Comparison of ENCODE assay signal across 19 cellular contexts in the genomic region with DNA sequence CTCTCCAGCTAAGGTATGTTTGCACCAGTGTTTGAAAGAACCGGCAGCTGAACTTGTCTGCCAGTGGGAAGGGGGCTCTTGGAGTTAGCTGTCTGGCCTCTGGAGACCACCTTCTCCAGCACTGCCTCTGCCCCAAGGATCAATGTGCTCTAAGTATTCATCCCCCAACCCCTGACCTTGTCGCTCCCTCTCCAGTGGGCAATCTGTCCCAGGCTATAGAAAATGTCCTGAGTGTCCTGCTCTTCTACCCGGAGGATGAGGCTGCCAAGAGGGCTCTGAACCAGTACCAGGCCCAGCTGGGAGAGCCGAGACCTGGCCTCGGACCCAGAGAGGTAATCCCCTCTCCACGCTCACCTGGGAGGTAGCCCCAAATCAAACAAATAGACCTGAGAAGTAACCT. TPM values are rescaled to one million over a fixed set of nuclear protein-coding genes. Genes with fewer than 3 reads are reported as not detected.
"Had no signal": no experiment of that assay in that cellular context is flagged by ENCODE, and none has a peak within 500 bp of the region (broad histone marks: within the 10 kb centered on the region; RNA-seq: fewer than 3 reads in every experiment).

No MANE protein-coding gene starts in this region.

- H3K4me3 Mint-ChIP-seq: activated CD8-positive, alpha-beta memory T cell treated with anti-CD3 and anti-CD28 coated beads, Interleukin-2, amount 10 ng/mL, durations not matched to agents 7 days and 5 days; activated T-cell treated with anti-CD3 and anti-CD28 coated beads, Interleukin-2, amount 50 U/mL, for 4 hours had no signal

- H3K9me3 ChIP-seq: gastrocnemius medialis, lower lobe of right lung, pancreas, stomach had no signal

- ATAC-seq: activated CD8-positive, alpha-beta memory T cell treated with anti-CD3 and anti-CD28 coated beads, Interleukin-2, amount 10 ng/mL, durations not matched to agents 7 days and 5 days; activated T-cell treated with anti-CD3 and anti-CD28 coated beads, Interleukin-2, amount 50 U/mL, for 4 hours; gastrocnemius medialis; left cardiac atrium; lower lobe of right lung; naive thymus-derived CD8-positive, alpha-beta T cell; pancreas had no signal

- H3K27ac ChIP-seq: epithelial cell of prostate, gastrocnemius medialis, lower lobe of right lung, pancreas had no signal

- H3K4me3 ChIP-seq: coronary artery, gastrocnemius medialis, lower lobe of right lung, pancreas, stomach had no signal

- H3K27ac Mint-ChIP-seq: activated CD8-positive, alpha-beta memory T cell treated with anti-CD3 and anti-CD28 coated beads, Interleukin-2, amount 10 ng/mL, durations not matched to agents 7 days and 5 days had no signal

- H3K36me3 ChIP-seq: gastrocnemius medialis, pancreas had no signal

- H3K36me3 Mint-ChIP-seq: activated CD8-positive, alpha-beta memory T cell treated with anti-CD3 and anti-CD28 coated beads, Interleukin-2, amount 10 ng/mL, durations not matched to agents 7 days and 5 days had no signal

- H3K9me3 Mint-ChIP-seq: activated T-cell treated with anti-CD3 and anti-CD28 coated beads, Interleukin-2, amount 50 U/mL, for 4 hours; naive thymus-derived CD8-positive, alpha-beta T cell had no signal

- DNase-seq: activated CD4-positive, alpha-beta T cell treated with anti-CD3 and anti-CD28 coated beads, Interleukin-2, amount 50 U/mL, for 4 hours; activated CD8-positive, alpha-beta memory T cell treated with anti-CD3 and anti-CD28 coated beads, Interleukin-2, amount 10 ng/mL, durations not matched to agents 7 days and 5 days; activated gamma-delta T cell; activated T-cell treated with anti-CD3 and anti-CD28 coated beads, Interleukin-2, amount 50 U/mL, for 4 hours; caudate nucleus; effector CD4-positive, alpha-beta T cell; gastrocnemius medialis; hypothalamus; left cardiac atrium; lower lobe of right lung; midbrain; naive thymus-derived CD8-positive, alpha-beta T cell; stimulated activated CD4-positive, alpha-beta T cell treated with anti-CD3 and anti-CD28 coated beads, Interleukin-15, amount 100 ng/mL, for 24 hours; stimulated activated CD4-positive, alpha-beta T cell treated with anti-CD3 and anti-CD28 coated beads, Interleukin-4, amount 100 ng/mL, for 24 hours; stomach; T-helper 2 cell had no signal

- H3K27me3 ChIP-seq: pancreas had no signal

RNA-seq across cellular contexts. Expression of gene GPR162, which starts 9.4 kb away (rescaled TPM):
- total RNA-seq: naive thymus-derived CD8-positive, alpha-beta T cell had no signal
- polyA plus RNA-seq: naive thymus-derived CD8-positive, alpha-beta T cell had no signal

RNA-seq across cellular contexts. Expression of gene GNB3, which starts 9.7 kb away (rescaled TPM):
- total RNA-seq: gastrocnemius medialis had no signal
- polyA plus RNA-seq: naive thymus-derived CD8-positive, alpha-beta T cell had no signal
